8 cellular contexts compared by ENCODE assay signal in the genomic region with DNA sequence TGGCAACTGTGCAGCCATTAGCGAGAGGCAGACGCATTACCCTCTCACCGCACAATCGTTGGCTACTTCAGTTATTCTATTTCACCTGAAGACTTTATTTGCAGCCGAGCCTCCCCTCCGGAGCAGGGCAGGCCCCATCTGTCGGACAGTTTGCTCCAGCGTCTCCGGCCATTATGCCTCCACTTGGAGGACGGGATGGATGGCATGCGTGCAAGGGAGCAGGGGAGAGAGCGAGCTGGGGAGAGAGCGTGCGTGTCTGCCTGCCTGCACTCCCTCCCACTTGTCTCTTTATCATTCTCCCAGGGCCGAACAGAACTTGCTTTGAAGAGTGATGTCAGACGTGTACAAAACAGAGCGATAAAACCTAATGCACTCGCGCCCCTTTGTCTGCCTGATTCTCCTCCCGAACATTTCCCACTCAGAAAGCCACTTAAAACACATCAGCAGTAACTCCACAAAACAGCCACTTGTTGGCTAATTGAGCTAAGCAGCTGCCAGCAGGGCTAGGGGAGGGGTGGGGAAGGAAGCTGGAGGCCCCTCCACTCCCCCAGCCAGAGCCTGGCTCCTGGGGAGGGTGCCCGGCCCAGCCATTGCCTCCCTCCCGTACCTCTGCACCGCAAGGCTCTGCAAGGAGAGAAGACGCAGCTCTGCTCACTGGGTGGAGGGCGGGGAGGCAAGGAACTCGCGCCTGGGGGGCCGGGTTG. TPM values are rescaled to one million over a fixed set of nuclear protein-coding genes. Genes with fewer than 3 reads are reported as not detected.
DNase-seq lines count a peak whose midpoint lies in the region; ATAC-seq, FAIRE-seq and TF ChIP-seq lines count a peak whose summit lies in the region.

No MANE protein-coding gene starts in this region.

- H3K4me1 ChIP-seq in GM23338 (ENCODE audit: insufficient read depth) = peaks cover 14% of the 10 kb centered on the region; the same call in 1 of the 2 replicates
- H3K4me1 ChIP-seq in pancreas = no peaks in the 10 kb centered on the region

- peak overlapping the region; percentile 99 for H2AFZ ChIP-seq in GM23338

- ATAC-seq in GM23338 (peak; percentile 45), pancreas (peak in 3 of 4 donors; percentile 27 to 55 (median 50))

- H3K27me3 Mint-ChIP-seq in GM23338 (ENCODE audit: insufficient read depth, low read depth, poor library complexity) (peaks cover 26% of the 10 kb centered on the region), Calu3 (ENCODE audit: unreplicated experiment) (peaks cover 71% of the 10 kb centered on the region)

- no peaks in the 10 kb centered on the region for H3K79me2 ChIP-seq in GM23338 (replicated peaks; ENCODE audit: insufficient read depth)

- no peak for FAIRE-seq in pancreas (lab: Jason Lieb, UNC)

- H3K36me3 ChIP-seq in GM23338 (ENCODE audit: insufficient read depth) = no peaks in the 10 kb centered on the region
- no peaks in the 10 kb centered on the region for H3K36me3 ChIP-seq in pancreas

- peaks cover 38% of the 10 kb centered on the region for H3K4me1 Mint-ChIP-seq in GM23338
- H3K4me1 Mint-ChIP-seq in Calu3 (ENCODE audit: low read depth, unreplicated experiment) = no peaks in the 10 kb centered on the region

- peak; percentile 56 for DNase-seq in GM23338 (ENCODE audit: low spot score)
- peak; percentile 95 for DNase-seq in NCI-H748 treated with DMSO at 0.1 percent for 48 hours (lab: John Stamatoyannopoulos, UW)
- DNase-seq in fibroblast of the aortic adventitia (ENCODE audit: low read depth) = peak; percentile 65
- no peak for DNase-seq in pancreas
- DNase-seq in COLO668 (lab: John Stamatoyannopoulos, UW; ENCODE audit: unreplicated experiment) = no peak
- no peak for DNase-seq in Calu3
- DNase-seq in GF-D8 (lab: John Stamatoyannopoulos, UW) = no peak
- no peak for DNase-seq in 8988T

- WGBS in pancreas, 2 donors = 8 to 9% methylated on average over 28 of the region's 28 CpGs

- H3K27me3 ChIP-seq in GM23338 (ENCODE audit: insufficient read depth) (peaks cover 5% of the 10 kb centered on the region; the same call in 1 of the 2 replicates), pancreas (peaks cover 0 to 16% (median 0%) of the 10 kb centered on the region in 4 donors)

- H3F3A ChIP-seq in GM23338 (replicated peaks; ENCODE audit: low read depth) = no peaks in the 10 kb centered on the region

- H3K36me3 Mint-ChIP-seq in GM23338 (ENCODE audit: low read depth) = no peaks in the 10 kb centered on the region
- no peaks in the 10 kb centered on the region for H3K36me3 Mint-ChIP-seq in Calu3 (ENCODE audit: insufficient read depth, unreplicated experiment)

- H4K20me1 ChIP-seq in GM23338 (replicated peaks; ENCODE audit: insufficient read depth) = no peaks in the 10 kb centered on the region

- H3K9me3 Mint-ChIP-seq in GM23338 (no peaks in the 10 kb centered on the region; the same call in 2 of the 3 replicates), Calu3 (ENCODE audit: low read depth, unreplicated experiment) (no peaks in the 10 kb centered on the region)

- intact Hi-C loops in pancreas (cut with DNase I) = no loop called here
- intact Hi-C loops in Calu3 (cut with micrococcal nuclease; ENCODE audit: unreplicated experiment) = no loop called here

- H3K27ac Mint-ChIP-seq in GM23338 (no peak overlapping the region), Calu3 (ENCODE audit: unreplicated experiment) (no peak overlapping the region)

- H3K9me3 ChIP-seq in pancreas = no peaks in the 10 kb centered on the region

- H3K27ac ChIP-seq in GM23338 (ENCODE audit: low read depth) (no peak overlapping the region), pancreas (no peak overlapping the region)

- no peak for TF ChIP-seq CTCF in GM23338 (conservative IDR thresholded peaks at IDR 0.05; ENCODE audit: low read depth in 2 of 2)
- no peak for TF ChIP-seq CTCF in fibroblast of the aortic adventitia (IDR thresholded peaks at IDR 0.05; ENCODE audit: insufficient read depth, low read length)
- no peak for TF ChIP-seq CTCF in pancreas (IDR thresholded peaks at IDR 0.05)
- TF ChIP-seq CTCF in Calu3 (IDR thresholded peaks at IDR 0.05; ENCODE audit: unreplicated experiment) = no peak

- H3K9me2 ChIP-seq in GM23338 (ENCODE audit: insufficient read depth) = no peaks in the 10 kb centered on the region

- BruUV-seq in Calu3 (replicated peaks; lab: Mats Ljungman, UMichigan) = no TSS peak

- H3K4me3 Mint-ChIP-seq in GM23338 = peak overlapping the region; percentile 56
- H3K4me3 Mint-ChIP-seq in Calu3 (ENCODE audit: low read depth, unreplicated experiment) = no peak overlapping the region

- H3K4me2 ChIP-seq in GM23338 = peak overlapping the region; percentile 74

- CTCF ChIA-PET in Calu3 (lab: Charles Lee) = interaction anchor here (0.7 kb wide), 1 partner anchor 43 kb away, joined by 5 read pairs; a partner anchor contains a TSS

- peak overlapping the region; percentile 44 for H3K4me3 ChIP-seq in GM23338
- peak overlapping the region; percentile 4 for H3K4me3 ChIP-seq in fibroblast of the aortic adventitia (ENCODE audit: low read depth, low read length)
- H3K4me3 ChIP-seq in pancreas = peak overlapping the region in 1 of 4 donors; percentile 2

TF ChIP-seq in GM23338, 12 proteins besides CTCF, POLR2A, EP300 and RAD21 (continues in another document):
- no peak for TF ChIP-seq ZNF114 (CRISPR knock-in tag; IDR thresholded peaks at IDR 0.05)
- TF ChIP-seq, protein P1, sequence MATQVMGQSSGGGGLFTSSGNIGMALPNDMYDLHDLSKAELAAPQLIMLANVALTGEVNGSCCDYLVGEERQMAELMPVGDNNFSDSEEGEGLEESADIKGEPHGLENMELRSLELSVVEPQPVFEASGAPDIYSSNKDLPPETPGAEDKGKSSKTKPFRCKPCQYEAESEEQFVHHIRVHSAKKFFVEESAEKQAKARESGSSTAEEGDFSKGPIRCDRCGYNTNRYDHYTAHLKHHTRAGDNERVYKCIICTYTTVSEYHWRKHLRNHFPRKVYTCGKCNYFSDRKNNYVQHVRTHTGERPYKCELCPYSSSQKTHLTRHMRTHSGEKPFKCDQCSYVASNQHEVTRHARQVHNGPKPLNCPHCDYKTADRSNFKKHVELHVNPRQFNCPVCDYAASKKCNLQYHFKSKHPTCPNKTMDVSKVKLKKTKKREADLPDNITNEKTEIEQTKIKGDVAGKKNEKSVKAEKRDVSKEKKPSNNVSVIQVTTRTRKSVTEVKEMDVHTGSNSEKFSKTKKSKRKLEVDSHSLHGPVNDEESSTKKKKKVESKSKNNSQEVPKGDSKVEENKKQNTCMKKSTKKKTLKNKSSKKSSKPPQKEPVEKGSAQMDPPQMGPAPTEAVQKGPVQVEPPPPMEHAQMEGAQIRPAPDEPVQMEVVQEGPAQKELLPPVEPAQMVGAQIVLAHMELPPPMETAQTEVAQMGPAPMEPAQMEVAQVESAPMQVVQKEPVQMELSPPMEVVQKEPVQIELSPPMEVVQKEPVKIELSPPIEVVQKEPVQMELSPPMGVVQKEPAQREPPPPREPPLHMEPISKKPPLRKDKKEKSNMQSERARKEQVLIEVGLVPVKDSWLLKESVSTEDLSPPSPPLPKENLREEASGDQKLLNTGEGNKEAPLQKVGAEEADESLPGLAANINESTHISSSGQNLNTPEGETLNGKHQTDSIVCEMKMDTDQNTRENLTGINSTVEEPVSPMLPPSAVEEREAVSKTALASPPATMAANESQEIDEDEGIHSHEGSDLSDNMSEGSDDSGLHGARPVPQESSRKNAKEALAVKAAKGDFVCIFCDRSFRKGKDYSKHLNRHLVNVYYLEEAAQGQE (IDR thresholded peaks at IDR 0.05; ENCODE audit: unreplicated experiment) = no peak
- no peak for TF ChIP-seq JUNB (IDR thresholded peaks at IDR 0.05; ENCODE audit: unreplicated experiment)

RNA-seq across cellular contexts. Expression of a gene that starts 43.4 kb away (rescaled TPM):
- 63.4 and 74.8 TPM in 2 replicates for total RNA-seq in GM23338 (2014; rRNA removed; shearing (Covaris generic))
- polyA plus RNA-seq in GM23338 (2016; fragmentation: Nextera tagmentation; extraction: Ambion mirVana) = 38.0 and 42.5 TPM in 2 replicates
- total RNA-seq in fibroblast of the aortic adventitia (ENCODE audit: low replicate concordance) = 29.3 and 37.6 TPM in 2 replicates
- total RNA-seq in pancreas = 10 to 100 TPM; 17.0 to 25.9 (median 21.1) TPM
- polyA plus RNA-seq in pancreas = 10 to 100 TPM; 25.4 to 27.8 TPM
- 46.7 and 51.0 TPM in 2 replicates for total RNA-seq in Calu3 (2022)

Comparison
In these comparisons a context has a peak if more than half of its experiments do, and no peak if none do; other contexts are left out.
1. DNase-seq: peak in GM23338 (single experiment), NCI-H748 treated with DMSO at 0.1 percent for 48 hours (single experiment) and fibroblast of the aortic adventitia (single experiment); none in pancreas (0 of 6), COLO668 (single experiment), Calu3 (single experiment), GF-D8 (single experiment) and 8988T (single experiment).